ENCODE assay signal across 28 cellular contexts in the genomic region with DNA sequence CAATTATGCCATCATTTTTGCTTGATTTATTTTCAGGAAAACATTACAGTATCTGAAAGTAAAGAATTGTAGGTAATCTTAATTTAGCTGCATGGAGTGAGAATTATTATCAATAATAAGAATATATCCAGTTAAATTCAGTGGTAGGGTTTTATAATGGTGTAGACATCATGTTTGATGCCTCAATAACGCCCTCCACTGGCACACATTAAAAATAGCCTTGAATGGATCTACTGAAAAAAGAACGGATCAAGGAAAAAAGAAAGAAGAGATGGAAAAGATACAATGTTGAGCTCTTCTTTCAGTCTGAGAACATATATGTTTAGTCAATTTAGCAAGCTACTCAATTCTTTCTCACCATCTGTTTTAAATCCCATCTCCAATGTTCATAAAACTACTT.
A peak's percentile ranks its signal among the peaks of the same experiment; 100 is the strongest.
DNase-seq lines count a peak whose midpoint lies in the region; ATAC-seq and TF ChIP-seq lines count a peak whose summit lies in the region.
"Had no signal": no experiment of that assay in that cellular context is flagged by ENCODE, and none has a peak within 500 bp of the region (broad histone marks: within the 10 kb centered on the region; RNA-seq: fewer than 3 reads in every experiment).

No MANE protein-coding gene starts in this region.

- H2AFZ ChIP-seq in mammary epithelial cell (ENCODE audit: low read depth, low read length), result no peak overlapping the region
- H2AFZ ChIP-seq: GM23248 had no signal

- H3K4me1 ChIP-seq in breast epithelium, result no peaks in the 10 kb centered on the region
- no peaks in the 10 kb centered on the region for H3K4me1 ChIP-seq in mammary epithelial cell (ENCODE audit: insufficient read depth, low read length)
- H3K4me1 ChIP-seq in body of pancreas, result no peaks in the 10 kb centered on the region
- H3K4me1 ChIP-seq: ascending aorta, vagina had no signal

- no peaks in the 10 kb centered on the region for H3K4me1 Mint-ChIP-seq in MCF 10A (ENCODE audit: insufficient read depth, unreplicated experiment)
- H3K4me1 Mint-ChIP-seq: activated naive CD8-positive, alpha-beta T cell treated with anti-CD3 and anti-CD28 coated beads for 36 hours had no signal

- H4K20me1 ChIP-seq in mammary epithelial cell (ENCODE audit: insufficient read depth, low read length), result no peaks in the 10 kb centered on the region

- H3K36me3 ChIP-seq in breast epithelium (no peaks in the 10 kb centered on the region), mammary epithelial cell (ENCODE audit: insufficient read depth, low read length) (no peaks in the 10 kb centered on the region), body of pancreas (replicated peaks in 1 of 2; ENCODE audit: insufficient read depth in 1 of 2, low read depth in 2 of 2) (no peaks in the 10 kb centered on the region)
- H3K36me3 ChIP-seq: ascending aorta, thoracic aorta, vagina had no signal

- 18% methylated on average over 2 of the region's 2 CpGs for whole genome bisulfite sequencing in mammary epithelial cell (ENCODE audit: low coverage, missing lambda C conversion rate)
- WGBS in body of pancreas, 2 donors, result 16 to 27% methylated on average over 2 of the region's 2 CpGs

- H3K4me3 ChIP-seq in breast epithelium (no peak overlapping the region), mammary epithelial cell (replicated peaks in 1 of 3; ENCODE audit: insufficient read depth in 1 of 3, low read depth in 2 of 3, low read length in 3 of 3) (no peak overlapping the region), body of pancreas (no peak overlapping the region)
- H3K4me3 ChIP-seq: ascending aorta, GM23248, lung, thoracic aorta, vagina had no signal

- peak; percentile 6 for TF ChIP-seq CTCF in MCF 10A (IDR thresholded peaks at IDR 0.05; ENCODE audit: unreplicated experiment)
- TF ChIP-seq CTCF in breast epithelium (IDR thresholded peaks at IDR 0.05), result no peak
- TF ChIP-seq CTCF in mammary epithelial cell (conservative IDR thresholded peaks at IDR 0.05 in 1 of 2, IDR thresholded peaks at IDR 0.05 in 1 of 2; ENCODE audit: extremely low read depth in 1 of 2, insufficient read depth in 1 of 2, low read depth in 1 of 2, low read length in 2 of 2), result peak; percentile 6 to 17
- TF ChIP-seq CTCF in body of pancreas (IDR thresholded peaks at IDR 0.05), result no peak

- no peak overlapping the region for H3K9ac ChIP-seq in mammary epithelial cell (ENCODE audit: insufficient read depth, low read length)
- H3K9ac ChIP-seq: GM23248 had no signal

- H3K36me3 Mint-ChIP-seq in MCF 10A (ENCODE audit: insufficient read depth, unreplicated experiment), result no peaks in the 10 kb centered on the region
- H3K36me3 Mint-ChIP-seq: activated naive CD8-positive, alpha-beta T cell treated with anti-CD3 and anti-CD28 coated beads for 36 hours had no signal

- H3K27ac ChIP-seq in breast epithelium (no peak overlapping the region), mammary epithelial cell (ENCODE audit: insufficient read depth, low read depth, low read length) (no peak overlapping the region), body of pancreas (no peak overlapping the region)
- H3K27ac ChIP-seq: ascending aorta, GM23248, thoracic aorta, vagina had no signal

- no peak overlapping the region for H3K27ac Mint-ChIP-seq in MCF 10A (ENCODE audit: low read depth, unreplicated experiment)
- H3K27ac Mint-ChIP-seq: activated CD8-positive, alpha-beta T cell treated with anti-CD3 and anti-CD28 coated beads, Interleukin-2, amount 10 ng/mL, durations not matched to agents 7 days and 5 days; activated naive CD8-positive, alpha-beta T cell treated with anti-CD3 and anti-CD28 coated beads for 36 hours; dendritic cell treated with granulocyte-macrophage colony-stimulating factor and Interleukin-4, amounts not matched to agents 40 ng/mL and 50 ng/mL, for 4 days had no signal

- H3K27me3 ChIP-seq in breast epithelium (no peaks in the 10 kb centered on the region), mammary epithelial cell (ENCODE audit: insufficient read depth, low read length) (no peaks in the 10 kb centered on the region), body of pancreas (no peaks in the 10 kb centered on the region)
- H3K27me3 ChIP-seq: ascending aorta, vagina had no signal

- dilution Hi-C loops in mammary epithelial cell (cut with HindIII; ENCODE audit: low sequenced_read_pairs), result no loop called here

- BruUV-seq in MCF 10A (replicated peaks; lab: Mats Ljungman, UMichigan) (no TSS peak), mammary epithelial cell (replicated peaks; lab: Mats Ljungman, UMichigan) (no TSS peak)

- in situ Hi-C loops in mammary epithelial cell (cut with MboI; ENCODE audit: low sequenced_read_pairs in 2 of 2), result no loop called here

- no peak for TF ChIP-seq POLR2A in breast epithelium (IDR thresholded peaks at IDR 0.05)
- TF ChIP-seq POLR2A in body of pancreas (IDR thresholded peaks at IDR 0.05), result no peak

- H3K79me2 ChIP-seq in mammary epithelial cell (ENCODE audit: insufficient read depth, low read length), result no peaks in the 10 kb centered on the region

- ATAC-seq in GM18502 (IDR thresholded peaks at IDR 0.05; ENCODE audit: poor library complexity, unreplicated experiment) (no peak), HG03039 (IDR thresholded peaks at IDR 0.05; ENCODE audit: unreplicated experiment) (no peak), HG03457 (IDR thresholded peaks at IDR 0.05; ENCODE audit: unreplicated experiment) (no peak), body of pancreas (no peak)
- ATAC-seq: activated CD8-positive, alpha-beta T cell treated with anti-CD3 and anti-CD28 coated beads, Interleukin-2, amount 10 ng/mL, durations not matched to agents 7 days and 5 days; sciatic nerve; stimulated activated naive CD8-positive, alpha-beta T cell treated with anti-CD3 and anti-CD28 coated beads, Interleukin-15, Interleukin-2, amounts not matched to agents 100 U/mL and 50 U/mL, for 24 hours had no signal

- no peak overlapping the region for H3K4me2 ChIP-seq in mammary epithelial cell (ENCODE audit: insufficient read depth, low read depth, low read length)

- no peak overlapping the region for H3K4me3 Mint-ChIP-seq in MCF 10A (ENCODE audit: unreplicated experiment)
- H3K4me3 Mint-ChIP-seq: activated CD8-positive, alpha-beta T cell treated with anti-CD3 and anti-CD28 coated beads, Interleukin-2, amount 10 ng/mL, durations not matched to agents 7 days and 5 days; activated naive CD8-positive, alpha-beta T cell treated with anti-CD3 and anti-CD28 coated beads for 36 hours; dendritic cell treated with granulocyte-macrophage colony-stimulating factor and Interleukin-4, amounts not matched to agents 40 ng/mL and 50 ng/mL, for 4 days had no signal

- POLR2A ChIA-PET in MCF 10A (lab: Yijun Ruan, JAX), result no interaction called here

- intact Hi-C loops in MCF 10A (cut with micrococcal nuclease), result no loop called here
- intact Hi-C loops in breast epithelium (cut with DNase I; ENCODE audit: low total_unique reads), result no loop called here
- intact Hi-C loops in mammary epithelial cell (cut with micrococcal nuclease), result no loop called here
- intact Hi-C loops in body of pancreas (cut with DNase I), result no loop called here

- CTCF ChIA-PET in MCF 10A (lab: Yijun Ruan, JAX), result no interaction called here
- CTCF ChIA-PET in mammary epithelial cell (lab: Charles Lee; ENCODE audit: low non-redundant PET), result no interaction called here

- H3K9me3 ChIP-seq in breast epithelium, result peaks cover under 1 to 8% of the 10 kb centered on the region in 2 donors
- no peaks in the 10 kb centered on the region for H3K9me3 ChIP-seq in mammary epithelial cell (replicated peaks; ENCODE audit: insufficient read depth, low read length)
- peaks cover 0 to 8% (median 0%) of the 10 kb centered on the region in 3 donors for H3K9me3 ChIP-seq in body of pancreas
- H3K9me3 ChIP-seq: thoracic aorta, vagina had no signal

- peaks cover 65% of the 10 kb centered on the region for H3K27me3 Mint-ChIP-seq in MCF 10A (ENCODE audit: insufficient read depth, unreplicated experiment)
- H3K27me3 Mint-ChIP-seq: activated naive CD8-positive, alpha-beta T cell treated with anti-CD3 and anti-CD28 coated beads for 36 hours; dendritic cell treated with granulocyte-macrophage colony-stimulating factor and Interleukin-4, amounts not matched to agents 40 ng/mL and 50 ng/mL, for 4 days had no signal

- DNase-seq in MCF 10A (ENCODE audit: unreplicated experiment) (peak; percentile 6), breast epithelium (ENCODE audit: low spot score in 2 of 2) (no peak), NAMALWA (ENCODE audit: low spot score) (peak; percentile 24), mammary epithelial cell (no peak), body of pancreas (no peak)
- DNase-seq: activated CD4-positive, CD25-positive, alpha-beta regulatory T cell treated with anti-CD3 and anti-CD28 coated beads, Interleukin-2, amount 50 U/mL, for 72 hours; activated CD8-positive, alpha-beta T cell treated with anti-CD3 and anti-CD28 coated beads, Interleukin-2, amount 10 ng/mL, durations not matched to agents 7 days and 5 days; activated effector memory CD4-positive, alpha-beta T cell treated with Interleukin-2 at 50 U/mL for 16 hours; activated naive CD8-positive, alpha-beta T cell treated with anti-CD3 and anti-CD28 coated beads for 36 hours; activated T-cell treated with anti-CD3 and anti-CD28 coated beads for 4 hours; central memory CD4-positive, alpha-beta T cell; GM23248; kidney glomerular epithelial cell; NCI-H1417; NCI-H2081 treated with DMSO at 0.1 percent for 48 hours; NCI-H510A; posterior cingulate gyrus; stimulated activated naive CD8-positive, alpha-beta T cell treated with anti-CD3 and anti-CD28 coated beads, Interleukin-15, Interleukin-2, amounts not matched to agents 100 U/mL and 50 U/mL, for 24 hours; SW 1271 had no signal

- H3K9me3 Mint-ChIP-seq in MCF 10A (ENCODE audit: unreplicated experiment), result peaks cover 12% of the 10 kb centered on the region

Comparison
In these comparisons a context has a peak if more than half of its experiments do, and no peak if none do; other contexts are left out.
1. DNase-seq: peak in MCF 10A (single experiment) and NAMALWA (single experiment); none in breast epithelium (0 of 2), mammary epithelial cell (single experiment) and body of pancreas (0 of 4).
2. CTCF ChIP-seq: peak in MCF 10A (single experiment) and mammary epithelial cell (2 of 2); none in breast epithelium (0 of 3) and body of pancreas (0 of 7).